ENCODE assay signal across 20 cellular contexts in the genomic region with DNA sequence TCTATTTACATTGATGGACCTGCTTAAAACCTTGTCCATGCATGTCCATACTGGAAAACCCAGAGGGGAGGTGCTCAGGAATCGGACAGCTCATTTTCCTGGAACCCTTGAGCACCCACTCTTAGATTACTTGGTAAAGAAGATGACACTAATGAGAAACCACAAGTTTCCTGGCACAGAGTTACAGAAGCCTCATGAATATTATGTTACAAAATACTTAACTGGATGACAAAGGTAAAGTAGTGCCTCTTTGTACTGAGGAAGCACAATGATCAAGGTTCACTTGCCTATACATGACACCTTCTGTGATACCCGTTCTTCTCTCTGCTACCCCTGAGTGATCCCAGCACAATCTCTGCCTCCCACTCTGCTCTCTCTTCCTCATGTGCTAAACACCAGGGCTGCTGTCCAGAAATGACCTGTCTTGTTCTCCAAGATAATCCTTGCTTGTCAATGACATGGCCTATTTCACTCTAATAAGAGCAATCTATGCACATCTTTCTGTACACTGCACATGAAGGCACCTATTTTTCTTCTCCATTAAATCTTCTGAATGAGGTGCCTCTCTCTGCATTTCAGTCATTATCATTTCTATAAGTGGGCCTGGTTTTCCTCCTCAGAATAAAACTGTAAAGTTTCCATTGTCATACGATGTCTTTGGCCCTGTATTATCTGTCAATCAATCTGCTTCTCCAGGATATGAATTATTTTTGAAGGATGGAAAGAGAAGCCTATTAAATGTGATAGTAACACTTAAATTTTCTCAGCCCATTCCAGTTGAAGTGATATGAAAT.
DNase-seq lines count a peak whose midpoint lies in the region; ATAC-seq and TF ChIP-seq lines count a peak whose summit lies in the region.
"Had no signal": no experiment of that assay in that cellular context is flagged by ENCODE, and none has a peak within 500 bp of the region (broad histone marks: within the 10 kb centered on the region; RNA-seq: fewer than 3 reads in every experiment).

No MANE protein-coding gene starts in this region.

- H3K4me2 ChIP-seq in mesendoderm (ENCODE audit: low read length) = no peak overlapping the region

- POLR2A ChIA-PET in activated CD4-positive, alpha-beta memory T cell treated with anti-CD3 and anti-CD28 coated beads for 36 hours (lab: Charles Lee) = no interaction called here

- H3K18ac ChIP-seq in mesendoderm (ENCODE audit: low read length) = no peak overlapping the region

- H3K23ac ChIP-seq in mesendoderm (ENCODE audit: low read length) = no peak overlapping the region

- H3K36me3 Mint-ChIP-seq in activated CD4-positive, alpha-beta memory T cell treated with anti-CD3 and anti-CD28 coated beads for 36 hours = peaks cover 2% of the 10 kb centered on the region

- WGBS in mesendoderm (ENCODE audit: extremely low coverage, insufficient coverage, low lambda C conversion rate) = no CpG with 5 or more reads among the region's 3 CpGs

- no peaks in the 10 kb centered on the region for H3K4me1 ChIP-seq in mesendoderm (ENCODE audit: control insufficient read depth, low read depth, low read length)
- H3K4me1 ChIP-seq: heart right ventricle, upper lobe of left lung had no signal

- no peaks in the 10 kb centered on the region for H3K27me3 Mint-ChIP-seq in activated CD4-positive, alpha-beta memory T cell treated with anti-CD3 and anti-CD28 coated beads for 36 hours
- H3K27me3 Mint-ChIP-seq: stimulated activated naive CD8-positive, alpha-beta T cell treated with anti-CD3 and anti-CD28 coated beads, Interleukin-15, Interleukin-2, amounts not matched to agents 100 ng/mL and 50 ng/mL, for 24 hours had no signal

- H3K4ac ChIP-seq in mesendoderm (ENCODE audit: low read depth, low read length) = no peak overlapping the region

- H3K9me3 Mint-ChIP-seq in activated CD4-positive, alpha-beta memory T cell treated with anti-CD3 and anti-CD28 coated beads for 36 hours = no peaks in the 10 kb centered on the region

- H4K8ac ChIP-seq in mesendoderm (ENCODE audit: low read depth, low read length) = no peak overlapping the region

- no peaks in the 10 kb centered on the region for H3K27me3 ChIP-seq in mesendoderm (ENCODE audit: insufficient read depth, low read length, poor library complexity)
- H3K27me3 ChIP-seq: heart right ventricle, upper lobe of left lung had no signal

- H4K5ac ChIP-seq in mesendoderm (ENCODE audit: low read length) = no peak overlapping the region

- no peak overlapping the region for H2BK15ac ChIP-seq in mesendoderm (replicated peaks; ENCODE audit: low read depth)

- no peaks in the 10 kb centered on the region for H3K79me1 ChIP-seq in mesendoderm (ENCODE audit: low read length)

- H3K4me3 Mint-ChIP-seq in activated CD4-positive, alpha-beta memory T cell treated with anti-CD3 and anti-CD28 coated beads for 36 hours = no peak overlapping the region
- H3K4me3 Mint-ChIP-seq: stimulated activated naive CD8-positive, alpha-beta T cell treated with anti-CD3 and anti-CD28 coated beads, Interleukin-15, Interleukin-2, amounts not matched to agents 100 ng/mL and 50 ng/mL, for 24 hours had no signal

- DNase-seq in COLO668 (lab: John Stamatoyannopoulos, UW; ENCODE audit: unreplicated experiment) (peak; percentile 14), HT1080 (ENCODE audit: low read depth) (peak; percentile 43), epithelial cell of proximal tubule (ENCODE audit: low read depth) (peak; percentile 18), AG08396 (ENCODE audit: low spot score) (no peak), Ammon's horn (ENCODE audit: low spot score) (no peak), mesendoderm (no peak)
- DNase-seq in activated CD4-positive, alpha-beta memory T cell treated with anti-CD3 and anti-CD28 coated beads for 36 hours = peak; percentile 14
- DNase-seq: activated naive CD4-positive, alpha-beta T cell treated with Interleukin-2 at 50 U/mL for 16 hours; DND-41; heart right ventricle; MV-4-11; NCI-H2081 treated with DMSO at 0.1 percent for 48 hours; right cardiac atrium; upper lobe of left lung had no signal

- CTCF ChIA-PET in activated CD4-positive, alpha-beta memory T cell treated with anti-CD3 and anti-CD28 coated beads for 36 hours (lab: Charles Lee) = no interaction called here

- no peaks in the 10 kb centered on the region for H3K79me2 ChIP-seq in mesendoderm (ENCODE audit: control insufficient read depth, insufficient read depth, low read length)

- no peak overlapping the region for H2BK5ac ChIP-seq in mesendoderm (ENCODE audit: low read length)

- ATAC-seq in HG02678 (IDR thresholded peaks at IDR 0.05; ENCODE audit: unreplicated experiment) = no peak
- ATAC-seq: HCT116, heart right ventricle, K562, right cardiac atrium had no signal

- H2AK5ac ChIP-seq in mesendoderm (ENCODE audit: low read length) = no peak overlapping the region

- H3K4me3 ChIP-seq in epithelial cell of proximal tubule (ENCODE audit: low read depth, low read length) = no peak overlapping the region
- H3K4me3 ChIP-seq in mesendoderm (ENCODE audit: low read length) = no peak overlapping the region
- H3K4me3 ChIP-seq: heart right ventricle, K562, lung, SK-N-MC, upper lobe of left lung had no signal

- intact Hi-C loops in activated CD4-positive, alpha-beta memory T cell treated with anti-CD3 and anti-CD28 coated beads for 36 hours (cut with micrococcal nuclease) = no loop called here

- peak overlapping the region; percentile 36 for H3K27ac Mint-ChIP-seq in activated CD4-positive, alpha-beta memory T cell treated with anti-CD3 and anti-CD28 coated beads for 36 hours
- H3K27ac Mint-ChIP-seq: stimulated activated naive CD8-positive, alpha-beta T cell treated with anti-CD3 and anti-CD28 coated beads, Interleukin-15, Interleukin-2, amounts not matched to agents 100 ng/mL and 50 ng/mL, for 24 hours had no signal

- no peak for TF ChIP-seq CTCF in epithelial cell of proximal tubule (conservative IDR thresholded peaks at IDR 0.05; ENCODE audit: low read depth, low read length)

- no peak overlapping the region for H3K56ac ChIP-seq in mesendoderm (ENCODE audit: low read length)

- no peak overlapping the region for H3K27ac ChIP-seq in mesendoderm (ENCODE audit: low read depth, low read length)
- H3K27ac ChIP-seq: heart right ventricle, SK-N-MC, upper lobe of left lung had no signal

- no peak overlapping the region for H3K9ac ChIP-seq in mesendoderm (ENCODE audit: low read length)

- no peaks in the 10 kb centered on the region for H3K36me3 ChIP-seq in mesendoderm (ENCODE audit: control insufficient read depth, insufficient read depth, low read length)
- H3K36me3 ChIP-seq: heart right ventricle, upper lobe of left lung had no signal

- H3K4me1 Mint-ChIP-seq in activated CD4-positive, alpha-beta memory T cell treated with anti-CD3 and anti-CD28 coated beads for 36 hours (ENCODE audit: low read depth) = peaks cover 13% of the 10 kb centered on the region

- H2BK120ac ChIP-seq in mesendoderm (ENCODE audit: low read depth, low read length) = no peak overlapping the region

Comparison
In these comparisons a context has a peak if more than half of its experiments do, and no peak if none do; other contexts are left out.
1. DNase-seq: peak in COLO668 (single experiment), HT1080 (single experiment), activated CD4-positive, alpha-beta memory T cell treated with anti-CD3 and anti-CD28 coated beads for 36 hours (single experiment) and epithelial cell of proximal tubule (single experiment); none in AG08396 (single experiment), Ammon's horn (single experiment) and mesendoderm (single experiment).